ENCODE assay signal across 14 cellular contexts in the genomic region with DNA sequence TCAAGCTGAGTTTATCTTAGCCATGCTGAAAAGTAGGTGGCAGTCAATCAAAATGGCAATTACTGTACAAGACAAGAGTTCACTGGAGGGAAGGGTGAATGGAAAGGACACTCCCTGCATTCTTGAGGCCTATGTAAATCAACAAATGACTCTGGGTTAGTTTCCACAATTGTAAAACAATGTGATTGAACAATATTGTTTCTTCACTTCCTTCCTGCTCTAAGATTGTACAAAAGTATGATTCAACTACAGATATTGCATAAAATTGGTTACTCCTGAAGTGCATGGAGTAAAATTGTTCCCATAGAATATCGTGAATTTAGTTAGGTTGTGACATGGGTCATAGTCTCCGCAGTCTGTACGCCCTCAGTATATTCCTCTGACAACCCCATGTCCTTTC.
A peak's percentile ranks its signal among the peaks of the same experiment; 100 is the strongest.
DNase-seq lines count a peak whose midpoint lies in the region; ATAC-seq, FAIRE-seq and TF ChIP-seq lines count a peak whose summit lies in the region.
"Had no signal": no experiment of that assay in that cellular context is flagged by ENCODE, and none has a peak within 500 bp of the region (broad histone marks: within the 10 kb centered on the region; RNA-seq: fewer than 3 reads in every experiment).

No MANE protein-coding gene starts in this region.

- POLR2A ChIA-PET in HepG2 (lab: Yijun Ruan, JAX) = no interaction called here

- intact Hi-C loops in right lobe of liver (cut with DNase I) = no loop called here
- intact Hi-C loops in HepG2 (cut with micrococcal nuclease; ENCODE audit: unreplicated experiment) = no loop called here
- intact Hi-C loops in ascending aorta (cut with DNase I) = loop anchor here (2.0 to 5.0 kb wide), 2 partner anchors 379 to 689 kb away; no protein-coding TSS in a partner anchor
- intact Hi-C loops in uterus (cut with DNase I; ENCODE audit: low total_unique reads) = no loop called here

- H3K4me2 ChIP-seq in HepG2 (ENCODE audit: low read depth, low read length) = no peak overlapping the region

- TF ChIP-seq RAD21 in HepG2 (CRISPR knock-in tag; IDR thresholded peaks at IDR 0.05) = no peak

- no peaks in the 10 kb centered on the region for H3K27me3 ChIP-seq in right lobe of liver
- H3K27me3 ChIP-seq in HepG2 (ENCODE audit: control insufficient read depth in 1 of 2, insufficient read depth in 2 of 2, low read length in 2 of 2) = no peaks in the 10 kb centered on the region
- H3K27me3 ChIP-seq in ascending aorta = no peaks in the 10 kb centered on the region
- H3K27me3 ChIP-seq in uterus = no peaks in the 10 kb centered on the region

- no peak overlapping the region for H3K4me3 ChIP-seq in right lobe of liver
- H3K4me3 ChIP-seq in HepG2 (replicated peaks in 1 of 3; ENCODE audit: insufficient read depth in 1 of 3, low read depth in 2 of 3, low read length in 3 of 3) = no peak overlapping the region
- H3K4me3 ChIP-seq in ascending aorta = no peak overlapping the region
- no peak overlapping the region for H3K4me3 ChIP-seq in uterus

- no peaks in the 10 kb centered on the region for H3K79me2 ChIP-seq in HepG2 (ENCODE audit: insufficient read depth, low read length)

- no peak for TF ChIP-seq POLR2A in right lobe of liver (IDR thresholded peaks at IDR 0.05)
- TF ChIP-seq POLR2A in HepG2 (IDR thresholded peaks at IDR 0.05; ENCODE audit: insufficient read depth in 1 of 2, low read depth in 2 of 2, low read length in 2 of 2) = no peak
- no peak for TF ChIP-seq POLR2A in uterus (IDR thresholded peaks at IDR 0.05)

- ATAC-seq in right lobe of liver = peak in 3 of 4 donors; percentile 32 to 38 (median 34)
- ATAC-seq in HepG2 = no peak
- ATAC-seq: activated naive CD4-positive, alpha-beta T cell treated with anti-CD3 and anti-CD28 coated beads, Interleukin-2, amount 50 U/mL, for 72 hours had no signal

- H3K36me3 ChIP-seq in right lobe of liver (no peaks in the 10 kb centered on the region), HepG2 (replicated peaks in 1 of 2; ENCODE audit: control insufficient read depth in 1 of 2, insufficient read depth in 2 of 2, low read length in 2 of 2) (no peaks in the 10 kb centered on the region; a peak in 1 of 5 replicates), ascending aorta (peaks cover 0 to 4% of the 10 kb centered on the region in 2 donors), uterus (no peaks in the 10 kb centered on the region)
- H3K36me3 ChIP-seq: WERI-Rb-1 had no signal

- CTCF ChIA-PET in HepG2 (lab: Yijun Ruan, JAX; ENCODE audit: low intra/inter-chr PET ratio, low total read pairs) = no interaction called here

- H3K4me1 ChIP-seq in right lobe of liver (peaks cover 0 to 28% (median 6%) of the 10 kb centered on the region in 4 donors), HepG2 (ENCODE audit: insufficient read depth, low read length) (peaks cover 7% of the 10 kb centered on the region), ascending aorta (peaks cover 9 to 44% of the 10 kb centered on the region in 2 donors), uterus (peaks cover 0 to 7% of the 10 kb centered on the region in 2 donors)

- DNase-seq in right lobe of liver (no peak), HepG2 (ENCODE audit: low spot score) (no peak), ascending aorta (ENCODE audit: low spot score in 2 of 2) (no peak), kidney tubule cell (ENCODE audit: low spot score) (peak; percentile 50), uterus (no peak), DMS53 treated with DMSO at 0.1 percent for 48 hours (lab: John Stamatoyannopoulos, UW; ENCODE audit: unreplicated experiment) (no peak), NCI-H128 (lab: John Stamatoyannopoulos, UW; ENCODE audit: unreplicated experiment) (no peak), Ammon's horn (ENCODE audit: low spot score) (no peak)
- DNase-seq: C1 segment of cervical spinal cord, hippocampal formation, NCI-H69, posterior cingulate gyrus, WERI-Rb-1 had no signal

- no peak overlapping the region for H2AFZ ChIP-seq in HepG2 (ENCODE audit: low read length)

- H3K27ac ChIP-seq in right lobe of liver = no peak overlapping the region
- H3K27ac ChIP-seq in HepG2 (ENCODE audit: extremely low read length, insufficient read depth, low read length) = no peak overlapping the region
- H3K27ac ChIP-seq in ascending aorta = peak overlapping the region; percentile 55 to 79
- no peak overlapping the region for H3K27ac ChIP-seq in uterus
- H3K27ac ChIP-seq: WERI-Rb-1 had no signal

- H3K9ac ChIP-seq in HepG2 (ENCODE audit: insufficient read depth, low read depth, low read length) = no peak overlapping the region

- no TSS peak for BruUV-seq in HepG2 (replicated peaks; lab: Mats Ljungman, UMichigan)

- TF ChIP-seq CTCF in right lobe of liver (IDR thresholded peaks at IDR 0.05) = no peak
- TF ChIP-seq CTCF in HepG2 (CRISPR knock-in tag; IDR thresholded peaks at IDR 0.05) = no peak
- no peak for TF ChIP-seq CTCF in ascending aorta (IDR thresholded peaks at IDR 0.05)
- TF ChIP-seq CTCF in uterus (IDR thresholded peaks at IDR 0.05) = no peak

- in situ Hi-C loops in HepG2 (cut with HindIII; ENCODE audit: extremely low pct_ligation_motif_present, low pct_unique_long_range_greater_than_20kb) = no loop called here

- no peaks in the 10 kb centered on the region for H3K9me3 ChIP-seq in right lobe of liver
- H3K9me3 ChIP-seq in HepG2 (ENCODE audit: low read length) = no peaks in the 10 kb centered on the region
- H3K9me3 ChIP-seq in ascending aorta = no peaks in the 10 kb centered on the region
- H3K9me3 ChIP-seq in uterus = no peaks in the 10 kb centered on the region

- WGBS in right lobe of liver (ENCODE audit: insufficient coverage, low coverage, low lambda C conversion rate, missing lambda C conversion rate) = 42% methylated on average over 3 of the region's 3 CpGs
- WGBS in HepG2 (ENCODE audit: low lambda C conversion rate) = 98% methylated on average over 3 of the region's 3 CpGs

- no peak for TF ChIP-seq EP300 in HepG2 (IDR thresholded peaks at IDR 0.05; ENCODE audit: low read depth in 2 of 2, low read length in 2 of 2)
- no peak for TF ChIP-seq EP300 in HepG2 (CRISPR knock-in tag; IDR thresholded peaks at IDR 0.05; ENCODE audit: borderline replicate concordance)

- H4K20me1 ChIP-seq in HepG2 (ENCODE audit: insufficient read depth, low read length) = no peaks in the 10 kb centered on the region

- FAIRE-seq in HepG2 (lab: Jason Lieb, UNC) = no peak

TF ChIP-seq in HepG2, 621 proteins besides CTCF, POLR2A, EP300 and RAD21:
- TF ChIP-seq TOE1 (CRISPR knock-in tag; IDR thresholded peaks at IDR 0.05) = no peak
- no peak for TF ChIP-seq SP5 (CRISPR knock-in tag; IDR thresholded peaks at IDR 0.05; ENCODE audit: borderline replicate concordance, low read depth)
- TF ChIP-seq MATR3 (CRISPR knock-in tag; IDR thresholded peaks at IDR 0.05) = no peak
- TF ChIP-seq, protein P1, sequence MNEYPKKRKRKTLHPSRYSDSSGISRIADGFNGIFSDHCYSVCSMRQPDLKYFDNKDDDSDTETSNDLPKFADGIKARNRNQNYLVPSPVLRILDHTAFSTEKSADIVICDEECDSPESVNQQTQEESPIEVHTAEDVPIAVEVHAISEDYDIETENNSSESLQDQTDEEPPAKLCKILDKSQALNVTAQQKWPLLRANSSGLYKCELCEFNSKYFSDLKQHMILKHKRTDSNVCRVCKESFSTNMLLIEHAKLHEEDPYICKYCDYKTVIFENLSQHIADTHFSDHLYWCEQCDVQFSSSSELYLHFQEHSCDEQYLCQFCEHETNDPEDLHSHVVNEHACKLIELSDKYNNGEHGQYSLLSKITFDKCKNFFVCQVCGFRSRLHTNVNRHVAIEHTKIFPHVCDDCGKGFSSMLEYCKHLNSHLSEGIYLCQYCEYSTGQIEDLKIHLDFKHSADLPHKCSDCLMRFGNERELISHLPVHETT (CRISPR knock-in tag; conservative IDR thresholded peaks at IDR 0.05) = no peak
- TF ChIP-seq PHF20 (CRISPR knock-in tag; IDR thresholded peaks at IDR 0.05) = no peak

Comparison
In these comparisons a context has a peak if more than half of its experiments do, and no peak if none do; other contexts are left out.
1. H3K27ac ChIP-seq: peak in ascending aorta (2 of 2); none in right lobe of liver (0 of 3), HepG2 (single experiment) and uterus (0 of 2).